In the genomic region with DNA sequence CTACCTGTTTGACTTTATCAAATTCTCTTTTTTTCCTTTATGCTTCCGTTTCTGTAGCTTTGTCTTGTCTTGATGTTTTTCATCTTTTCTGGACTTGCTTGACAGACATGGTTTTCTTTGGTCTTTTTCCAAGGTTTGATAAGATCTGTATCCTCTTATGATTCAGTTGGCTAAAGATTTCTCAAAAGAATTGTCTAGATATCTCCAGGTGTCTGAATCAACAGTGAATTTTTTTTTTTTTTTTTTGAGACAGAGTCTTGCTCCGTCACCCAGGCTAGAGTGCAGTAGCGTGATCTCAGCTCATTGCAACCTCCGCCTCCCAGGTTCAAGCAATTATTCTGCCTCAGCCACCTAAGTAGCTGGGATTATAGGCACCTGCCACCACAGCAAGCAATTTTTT, we compare ENCODE assay signal across 18 cellular contexts.
DNase-seq lines count a peak whose midpoint lies in the region; ATAC-seq and TF ChIP-seq lines count a peak whose summit lies in the region.
"Had no signal": no experiment of that assay in that cellular context is flagged by ENCODE, and none has a peak within 500 bp of the region (broad histone marks: within the 10 kb centered on the region; RNA-seq: fewer than 3 reads in every experiment).

No MANE protein-coding gene starts in this region.

- H3K27ac ChIP-seq in RWPE2 (ENCODE audit: poor library complexity, severe bottlenecking) (peak overlapping the region; percentile 9), foreskin keratinocyte (no peak overlapping the region), vagina (no peak overlapping the region)
- H3K27ac ChIP-seq: BLaER1, C4-2B had no signal

- TF ChIP-seq POLR2A in vagina (IDR thresholded peaks at IDR 0.05) = no peak

- intact Hi-C loops in vagina (cut with DNase I) = no loop called here

- TF ChIP-seq CTCF in LNCaP clone FGC (IDR thresholded peaks at IDR 0.05; ENCODE audit: control insufficient read depth, extremely low read depth, insufficient read depth) = no peak
- no peak for TF ChIP-seq CTCF in RWPE2 (IDR thresholded peaks at IDR 0.05; ENCODE audit: poor library complexity, severe bottlenecking)
- no peak for TF ChIP-seq CTCF in foreskin keratinocyte (conservative IDR thresholded peaks at IDR 0.05)
- TF ChIP-seq CTCF in vagina (IDR thresholded peaks at IDR 0.05) = no peak

- H3K4me1 ChIP-seq in RWPE2 (ENCODE audit: insufficient read depth, poor library complexity, severe bottlenecking) = no peaks in the 10 kb centered on the region
- H3K4me1 ChIP-seq in foreskin keratinocyte = no peaks in the 10 kb centered on the region
- no peaks in the 10 kb centered on the region for H3K4me1 ChIP-seq in vagina
- H3K4me1 ChIP-seq: BLaER1, Caco-2 had no signal

- H3K9me3 ChIP-seq in RWPE2 (ENCODE audit: severe bottlenecking) (no peaks in the 10 kb centered on the region), vagina (no peaks in the 10 kb centered on the region)
- H3K9me3 ChIP-seq: BLaER1, Caco-2 had no signal

- DNase-seq in LNCaP clone FGC (ENCODE audit: low read depth) (peak; percentile 65), RWPE2 (ENCODE audit: low spot score) (no peak), foreskin keratinocyte (peak; percentile 47 to 65), DMS153 treated with DMSO at 0.1 percent for 48 hours (lab: John Stamatoyannopoulos, UW; ENCODE audit: unreplicated experiment) (no peak), vagina (ENCODE audit: extremely low spot score in 2 of 2) (no peak)
- DNase-seq: Caco-2; CD4-positive, CD25-positive, alpha-beta regulatory T cell; CD8-positive, alpha-beta T cell; DMS 273 treated with DMSO at 0.1 percent for 48 hours; DMS53; DMS79 treated with DMSO at 0.1 percent for 48 hours; GF-D8; H9 had no signal

- no peak overlapping the region for H3K4me3 ChIP-seq in LNCaP clone FGC (ENCODE audit: low read depth, low read length)
- no peak overlapping the region for H3K4me3 ChIP-seq in RWPE2 (ENCODE audit: severe bottlenecking)
- H3K4me3 ChIP-seq in vagina = no peak overlapping the region
- H3K4me3 ChIP-seq: BLaER1, GM23338 had no signal

- no peaks in the 10 kb centered on the region for H3K36me3 ChIP-seq in RWPE2 (ENCODE audit: low read depth)
- no peaks in the 10 kb centered on the region for H3K36me3 ChIP-seq in vagina
- H3K36me3 ChIP-seq: BLaER1 had no signal

- H3K27me3 ChIP-seq in RWPE2 (ENCODE audit: insufficient read depth, poor library complexity, severe bottlenecking) (no peaks in the 10 kb centered on the region), foreskin keratinocyte (no peaks in the 10 kb centered on the region), vagina (no peaks in the 10 kb centered on the region)
- H3K27me3 ChIP-seq: BLaER1 had no signal

- ATAC-seq in RWPE2 (ENCODE audit: low read depth) (peak; percentile 63), foreskin keratinocyte (peak; percentile 42), HG02973 (IDR thresholded peaks at IDR 0.05; ENCODE audit: unreplicated experiment) (no peak)
- ATAC-seq: CD8-positive, alpha-beta T cell; GM23338; HCT116 had no signal

Comparison
In these comparisons a context has a peak if more than half of its experiments do, and no peak if none do; other contexts are left out.
1. DNase-seq: peak in LNCaP clone FGC (single experiment) and foreskin keratinocyte (2 of 2); none in RWPE2 (single experiment), DMS153 treated with DMSO at 0.1 percent for 48 hours (single experiment) and vagina (0 of 2).